In genomic region chr15:96349933-96350292, GRCh38 we compare ENCODE assay signal across 1 cellular context.
TF ChIP-seq lines count a peak whose summit lies in the region.

No MANE protein-coding gene starts in this region.

TF ChIP-seq in GM23338, 12 proteins besides CTCF, POLR2A, EP300 and RAD21 (continued from another document):
- TF ChIP-seq REST (IDR thresholded peaks at IDR 0.05; ENCODE audit: unreplicated experiment) (no peak), ZNF331 (CRISPR knock-in tag; IDR thresholded peaks at IDR 0.05; ENCODE audit: low read depth) (no peak), NANOG (IDR thresholded peaks at IDR 0.05; ENCODE audit: borderline replicate concordance) (no peak), EZH2 (IDR thresholded peaks at IDR 0.05; ENCODE audit: low read depth, unreplicated experiment) (no peak), CREB1 (CRISPR knock-in tag; IDR thresholded peaks at IDR 0.05; ENCODE audit: low read depth) (no peak), ZNF462 (CRISPR knock-in tag; IDR thresholded peaks at IDR 0.05) (no peak)
